ENCODE assay signal across 29 cellular contexts in genomic region chr14:71238835-71239234, GRCh38.
DNase-seq lines count a peak whose midpoint lies in the region; ATAC-seq, FAIRE-seq and TF ChIP-seq lines count a peak whose summit lies in the region.
"Had no signal": no experiment of that assay in that cellular context is flagged by ENCODE, and none has a peak within 500 bp of the region (broad histone marks: within the 10 kb centered on the region; RNA-seq: fewer than 3 reads in every experiment).

No MANE protein-coding gene starts in this region.

- TF ChIP-seq POLR2A in Peyer's patch (IDR thresholded peaks at IDR 0.05): no peak

- H3K36me3 ChIP-seq in GM23248 (ENCODE audit: low read depth) (no peaks in the 10 kb centered on the region), bronchial epithelial cell (ENCODE audit: control insufficient read depth, insufficient read depth, low read length) (no peaks in the 10 kb centered on the region), Peyer's patch (no peaks in the 10 kb centered on the region)
- H3K36me3 ChIP-seq: SJCRH30 had no signal

- H4K20me1 ChIP-seq in GM23248 (ENCODE audit: insufficient read depth): no peaks in the 10 kb centered on the region

- H3K4me3 ChIP-seq in GM23248 (no peak overlapping the region), bronchial epithelial cell (ENCODE audit: low read depth, low read length) (no peak overlapping the region), fibroblast of mammary gland (ENCODE audit: control insufficient read depth, low read depth, low read length) (no peak overlapping the region), Peyer's patch (no peak overlapping the region)
- H3K4me3 ChIP-seq: A549, SJCRH30 had no signal

- DNase-seq in CD1c-positive myeloid dendritic cell (ENCODE audit: extremely low spot score): peak; percentile 43
- DNase-seq in GM23248: peak; percentile 16
- peak; percentile 75 for DNase-seq in bronchial epithelial cell (ENCODE audit: low read depth)
- peak; percentile 32 for DNase-seq in fibroblast of mammary gland (ENCODE audit: low read depth)
- no peak for DNase-seq in activated CD4-positive, CD25-positive, alpha-beta regulatory T cell (lab: John Stamatoyannopoulos, UW)
- no peak for DNase-seq in Peyer's patch
- DNase-seq in anterior cingulate cortex (lab: John Stamatoyannopoulos, UW): no peak
- DNase-seq: C1 segment of cervical spinal cord; CD8-positive, alpha-beta T cell; DMS 273 treated with DMSO at 0.1 percent for 48 hours; DMS79; EL; GF-D8; IMR-90; KG1; MM.1S; NCI-H1048; NCI-H1417; NCI-H1694; NCI-H2029 treated with DMSO at 0.1 percent for 48 hours; NCI-H2227 treated with DMSO at 0.1 percent for 48 hours; NCI-H526 treated with DMSO at 0.1 percent for 48 hours; OCI-M1; SJCRH30 had no signal

- no peak overlapping the region for H3K4me2 ChIP-seq in GM23248 (ENCODE audit: unreplicated experiment)
- H3K4me2 ChIP-seq: A549 had no signal

- no peak overlapping the region for H3K27ac ChIP-seq in GM23248
- H3K27ac ChIP-seq in Peyer's patch: no peak overlapping the region
- H3K27ac ChIP-seq: A549, SJCRH30 had no signal

- WGBS in GM23248 (ENCODE audit: low coverage in 1 of 2, low lambda C conversion rate in 2 of 2, missing lambda C conversion rate in 2 of 2), 2 experiments: 91 to 92% methylated on average over 5 of the region's 5 CpGs

- no peak overlapping the region for H2AFZ ChIP-seq in GM23248

- no peaks in the 10 kb centered on the region for H3K79me2 ChIP-seq in GM23248 (ENCODE audit: insufficient read depth)

- H3K9me2 ChIP-seq in GM23248 (ENCODE audit: insufficient read depth): no peaks in the 10 kb centered on the region

- H3F3A ChIP-seq in GM23248 (ENCODE audit: insufficient read depth): peaks cover 23% of the 10 kb centered on the region

- no peak for FAIRE-seq in bronchial epithelial cell (lab: Jason Lieb, UNC)
- FAIRE-seq: A549, GM12891 had no signal

- H3K9ac ChIP-seq in GM23248: no peak overlapping the region

- H3K9me3 ChIP-seq in GM23248 (ENCODE audit: low read depth) (no peaks in the 10 kb centered on the region), Peyer's patch (no peaks in the 10 kb centered on the region)
- H3K9me3 ChIP-seq: A549, SJCRH30 had no signal

- no peaks in the 10 kb centered on the region for H3K27me3 ChIP-seq in GM23248 (replicated peaks; ENCODE audit: insufficient read depth)
- no peaks in the 10 kb centered on the region for H3K27me3 ChIP-seq in bronchial epithelial cell (ENCODE audit: control insufficient read depth, insufficient read depth, low read length)
- H3K27me3 ChIP-seq in Peyer's patch: no peaks in the 10 kb centered on the region
- H3K27me3 ChIP-seq: SJCRH30 had no signal

- ATAC-seq in GM21423 (IDR thresholded peaks at IDR 0.05; ENCODE audit: unreplicated experiment): no peak
- ATAC-seq: A549; CD8-positive, alpha-beta T cell; HCT116; SK-N-SH treated with all-trans-retinoic acid at 6 μM for 48 hours had no signal

- no peak for TF ChIP-seq CTCF in bronchial epithelial cell (IDR thresholded peaks at IDR 0.05; ENCODE audit: insufficient read depth, low read length, severe bottlenecking)
- TF ChIP-seq CTCF in fibroblast of mammary gland (conservative IDR thresholded peaks at IDR 0.05; ENCODE audit: control insufficient read depth, insufficient read depth, low read depth, low read length): no peak
- no peak for TF ChIP-seq CTCF in Peyer's patch (IDR thresholded peaks at IDR 0.05)

- in situ Hi-C loops in GM23248 (cut with MboI): no loop called here

- H3K4me1 ChIP-seq in GM23248 (ENCODE audit: insufficient read depth) (peaks cover 27% of the 10 kb centered on the region), Peyer's patch (no peaks in the 10 kb centered on the region)
- H3K4me1 ChIP-seq: A549, SJCRH30 had no signal

Comparison
In these comparisons a context has a peak if more than half of its experiments do, and no peak if none do; other contexts are left out.
1. DNase-seq: peak in CD1c-positive myeloid dendritic cell (single experiment), GM23248 (single experiment), bronchial epithelial cell (single experiment) and fibroblast of mammary gland (single experiment); none in activated CD4-positive, CD25-positive, alpha-beta regulatory T cell (0 of 4), Peyer's patch (0 of 3) and anterior cingulate cortex (0 of 58).